In the genomic region with DNA sequence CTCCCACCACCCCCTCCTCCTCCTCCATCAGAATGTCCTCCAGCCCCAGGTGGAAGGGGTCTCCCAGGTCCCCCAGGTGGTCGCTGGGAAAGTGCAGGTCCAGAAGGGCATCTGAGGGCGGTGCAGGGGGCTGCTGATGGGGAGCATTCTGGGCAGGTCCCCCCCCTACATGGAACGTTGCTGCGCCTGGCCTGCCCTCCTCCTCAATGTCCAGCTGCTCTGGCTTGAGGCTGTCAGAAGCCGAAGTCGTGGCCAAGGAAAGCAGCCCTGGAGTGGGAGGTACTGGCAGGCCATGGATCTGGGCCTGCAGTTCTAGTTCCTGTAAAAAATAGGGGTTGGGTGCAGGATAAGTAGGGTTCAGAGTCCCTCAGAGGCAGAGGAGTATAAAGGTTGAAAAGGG, we compare ENCODE assay signal across 1 cellular context.
TF ChIP-seq lines count a peak whose summit lies in the region.

No MANE protein-coding gene starts in this region.

TF ChIP-seq in IMR-90, 13 proteins besides CTCF, POLR2A, EP300 and RAD21:
- TF ChIP-seq RCOR1 (IDR thresholded peaks at IDR 0.05; ENCODE audit: insufficient replicate concordance, low read length), result no peak
- TF ChIP-seq FOS (IDR thresholded peaks at IDR 0.05; ENCODE audit: low read depth, low read length), result no peak
- TF ChIP-seq MXI1 (IDR thresholded peaks at IDR 0.05; ENCODE audit: borderline replicate concordance, low read depth, low read length), result no peak
- TF ChIP-seq, protein P1, sequence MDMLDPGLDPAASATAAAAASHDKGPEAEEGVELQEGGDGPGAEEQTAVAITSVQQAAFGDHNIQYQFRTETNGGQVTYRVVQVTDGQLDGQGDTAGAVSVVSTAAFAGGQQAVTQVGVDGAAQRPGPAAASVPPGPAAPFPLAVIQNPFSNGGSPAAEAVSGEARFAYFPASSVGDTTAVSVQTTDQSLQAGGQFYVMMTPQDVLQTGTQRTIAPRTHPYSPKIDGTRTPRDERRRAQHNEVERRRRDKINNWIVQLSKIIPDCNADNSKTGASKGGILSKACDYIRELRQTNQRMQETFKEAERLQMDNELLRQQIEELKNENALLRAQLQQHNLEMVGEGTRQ (IDR thresholded peaks at IDR 0.05; ENCODE audit: low read depth, low read length), result no peak
- TF ChIP-seq MAFK (IDR thresholded peaks at IDR 0.05; ENCODE audit: low read depth, low read length), result no peak
- TF ChIP-seq, protein P2, sequence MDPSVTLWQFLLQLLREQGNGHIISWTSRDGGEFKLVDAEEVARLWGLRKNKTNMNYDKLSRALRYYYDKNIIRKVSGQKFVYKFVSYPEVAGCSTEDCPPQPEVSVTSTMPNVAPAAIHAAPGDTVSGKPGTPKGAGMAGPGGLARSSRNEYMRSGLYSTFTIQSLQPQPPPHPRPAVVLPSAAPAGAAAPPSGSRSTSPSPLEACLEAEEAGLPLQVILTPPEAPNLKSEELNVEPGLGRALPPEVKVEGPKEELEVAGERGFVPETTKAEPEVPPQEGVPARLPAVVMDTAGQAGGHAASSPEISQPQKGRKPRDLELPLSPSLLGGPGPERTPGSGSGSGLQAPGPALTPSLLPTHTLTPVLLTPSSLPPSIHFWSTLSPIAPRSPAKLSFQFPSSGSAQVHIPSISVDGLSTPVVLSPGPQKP (IDR thresholded peaks at IDR 0.05; ENCODE audit: borderline replicate concordance, low read depth, low read length), result no peak
- TF ChIP-seq CHD1 (IDR thresholded peaks at IDR 0.05; ENCODE audit: low read depth, low read length), result no peak
- TF ChIP-seq MAZ (IDR thresholded peaks at IDR 0.05; ENCODE audit: borderline replicate concordance, low read depth, low read length), result no peak
